Comparison of ENCODE assay signal across 1 cellular context in the genomic region with DNA sequence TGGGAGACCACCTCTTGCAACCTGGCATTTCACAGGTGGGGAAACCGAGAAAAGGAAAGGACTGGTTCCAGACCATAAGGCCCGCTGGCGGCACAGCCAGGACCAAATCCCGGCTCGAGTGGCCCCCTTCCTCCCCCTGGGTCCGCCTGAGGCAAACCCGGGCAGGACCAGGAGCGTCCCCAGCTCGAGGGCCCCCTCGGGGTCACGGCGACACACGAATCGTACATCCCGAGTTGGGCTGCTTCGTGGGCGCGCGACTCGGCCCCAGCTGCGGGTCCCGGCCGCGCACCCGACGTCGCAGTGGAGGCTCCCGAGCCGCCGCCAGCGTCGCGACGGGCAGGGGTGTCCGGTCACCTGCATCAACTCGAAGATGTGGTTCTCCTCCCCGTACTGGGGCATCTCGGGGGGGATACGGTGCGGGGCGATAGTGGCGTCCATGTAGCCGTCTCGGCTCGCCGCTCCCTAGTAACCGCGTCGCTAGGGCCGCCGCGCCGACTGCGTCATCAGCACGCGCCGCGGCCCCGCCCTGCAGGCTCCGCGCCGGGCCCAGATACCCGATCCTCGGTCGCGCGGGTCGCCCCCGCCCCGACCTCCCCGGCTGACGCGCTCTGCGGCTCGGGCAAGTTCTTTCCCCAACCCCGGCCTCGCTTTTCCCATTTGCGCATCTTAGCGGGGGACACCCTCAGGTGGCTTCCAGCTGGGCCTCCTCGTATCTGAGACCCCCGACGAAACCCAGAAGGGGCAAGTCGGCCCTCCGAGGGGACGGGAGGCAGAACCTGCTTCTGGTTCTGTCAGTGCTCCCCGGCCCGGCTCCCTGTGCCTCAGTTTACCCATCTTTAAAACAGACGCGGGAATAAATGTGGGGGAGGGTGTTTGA.
TF ChIP-seq lines count a peak whose summit lies in the region.

A gene with protein sequence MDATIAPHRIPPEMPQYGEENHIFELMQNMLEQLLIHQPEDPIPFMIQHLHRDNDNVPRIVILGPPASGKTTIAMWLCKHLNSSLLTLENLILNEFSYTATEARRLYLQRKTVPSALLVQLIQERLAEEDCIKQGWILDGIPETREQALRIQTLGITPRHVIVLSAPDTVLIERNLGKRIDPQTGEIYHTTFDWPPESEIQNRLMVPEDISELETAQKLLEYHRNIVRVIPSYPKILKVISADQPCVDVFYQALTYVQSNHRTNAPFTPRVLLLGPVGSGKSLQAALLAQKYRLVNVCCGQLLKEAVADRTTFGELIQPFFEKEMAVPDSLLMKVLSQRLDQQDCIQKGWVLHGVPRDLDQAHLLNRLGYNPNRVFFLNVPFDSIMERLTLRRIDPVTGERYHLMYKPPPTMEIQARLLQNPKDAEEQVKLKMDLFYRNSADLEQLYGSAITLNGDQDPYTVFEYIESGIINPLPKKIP (minus strand): TSS at position 467 of the 877 bp plus-strand sequence. CDS start 29 bp downstream, at position 438.

TF ChIP-seq in HepG2, 621 proteins besides CTCF, POLR2A, EP300 and RAD21 (continued from another document and continues in another):
- TF ChIP-seq, protein P1, sequence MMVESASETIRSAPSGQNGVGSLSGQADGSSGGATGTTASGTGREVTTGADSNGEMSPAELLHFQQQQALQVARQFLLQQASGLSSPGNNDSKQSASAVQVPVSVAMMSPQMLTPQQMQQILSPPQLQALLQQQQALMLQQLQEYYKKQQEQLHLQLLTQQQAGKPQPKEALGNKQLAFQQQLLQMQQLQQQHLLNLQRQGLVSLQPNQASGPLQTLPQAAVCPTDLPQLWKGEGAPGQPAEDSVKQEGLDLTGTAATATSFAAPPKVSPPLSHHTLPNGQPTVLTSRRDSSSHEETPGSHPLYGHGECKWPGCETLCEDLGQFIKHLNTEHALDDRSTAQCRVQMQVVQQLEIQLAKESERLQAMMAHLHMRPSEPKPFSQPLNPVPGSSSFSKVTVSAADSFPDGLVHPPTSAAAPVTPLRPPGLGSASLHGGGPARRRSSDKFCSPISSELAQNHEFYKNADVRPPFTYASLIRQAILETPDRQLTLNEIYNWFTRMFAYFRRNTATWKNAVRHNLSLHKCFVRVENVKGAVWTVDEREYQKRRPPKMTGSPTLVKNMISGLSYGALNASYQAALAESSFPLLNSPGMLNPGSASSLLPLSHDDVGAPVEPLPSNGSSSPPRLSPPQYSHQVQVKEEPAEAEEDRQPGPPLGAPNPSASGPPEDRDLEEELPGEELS (CRISPR knock-in tag; IDR thresholded peaks at IDR 0.05), result 0 out of 2 replicates have a peak, but pooled peaks have one; percentile 27
- TF ChIP-seq SPEN (CRISPR knock-in tag; IDR thresholded peaks at IDR 0.05; ENCODE audit: low read depth) (peak; percentile 74; the same call in 1 of the 2 replicates), MYNN (CRISPR knock-in tag; IDR thresholded peaks at IDR 0.05; ENCODE audit: low read depth) (no peak), ZBTB42 (CRISPR knock-in tag; IDR thresholded peaks at IDR 0.05) (peak; percentile 49; the same call in 1 of the 2 replicates), SAP130 (CRISPR knock-in tag; IDR thresholded peaks at IDR 0.05; ENCODE audit: low read depth) (peak; percentile 98), AHR (CRISPR knock-in tag; IDR thresholded peaks at IDR 0.05) (no peak), ZKSCAN5 (CRISPR knock-in tag; IDR thresholded peaks at IDR 0.05) (no peak), GABPB1 (CRISPR knock-in tag; IDR thresholded peaks at IDR 0.05) (peak; percentile 73; the same call in 1 of the 2 replicates), ZNF724P (CRISPR knock-in tag; IDR thresholded peaks at IDR 0.05; ENCODE audit: borderline replicate concordance) (0 out of 2 replicates have a peak, but pooled peaks have one; percentile 55), NFIB (CRISPR knock-in tag; IDR thresholded peaks at IDR 0.05; ENCODE audit: borderline replicate concordance) (no peak), ZNF33A (CRISPR knock-in tag; IDR thresholded peaks at IDR 0.05; ENCODE audit: borderline replicate concordance) (no peak), SP2 (CRISPR knock-in tag; IDR thresholded peaks at IDR 0.05) (peak; percentile 56; the same call in 1 of the 2 replicates), ZNF484 (CRISPR knock-in tag; IDR thresholded peaks at IDR 0.05; ENCODE audit: borderline replicate concordance, low read depth) (no peak), HOXA3 (CRISPR knock-in tag; IDR thresholded peaks at IDR 0.05) (peak; percentile 94), ZBTB3 (CRISPR knock-in tag; IDR thresholded peaks at IDR 0.05; ENCODE audit: borderline replicate concordance, low read depth) (no peak), ZNF839 (CRISPR knock-in tag; IDR thresholded peaks at IDR 0.05; ENCODE audit: borderline replicate concordance) (no peak), YEATS2 (CRISPR knock-in tag; IDR thresholded peaks at IDR 0.05; ENCODE audit: borderline replicate concordance) (0 out of 2 replicates have a peak, but pooled peaks have one; percentile 29), SMAD1 (CRISPR knock-in tag; IDR thresholded peaks at IDR 0.05; ENCODE audit: borderline replicate concordance, low read depth) (no peak), TBP (CRISPR knock-in tag; IDR thresholded peaks at IDR 0.05) (no peak), NFE2L1 (CRISPR knock-in tag; IDR thresholded peaks at IDR 0.05; ENCODE audit: borderline replicate concordance) (no peak; the same call in 1 of the 2 replicates), ZFX (CRISPR knock-in tag; IDR thresholded peaks at IDR 0.05; ENCODE audit: low read depth) (peak; percentile 93), ZZZ3 (CRISPR knock-in tag; IDR thresholded peaks at IDR 0.05; ENCODE audit: borderline replicate concordance) (peak; percentile 52; the same call in 1 of the 2 replicates)
- TF ChIP-seq, protein P2, sequence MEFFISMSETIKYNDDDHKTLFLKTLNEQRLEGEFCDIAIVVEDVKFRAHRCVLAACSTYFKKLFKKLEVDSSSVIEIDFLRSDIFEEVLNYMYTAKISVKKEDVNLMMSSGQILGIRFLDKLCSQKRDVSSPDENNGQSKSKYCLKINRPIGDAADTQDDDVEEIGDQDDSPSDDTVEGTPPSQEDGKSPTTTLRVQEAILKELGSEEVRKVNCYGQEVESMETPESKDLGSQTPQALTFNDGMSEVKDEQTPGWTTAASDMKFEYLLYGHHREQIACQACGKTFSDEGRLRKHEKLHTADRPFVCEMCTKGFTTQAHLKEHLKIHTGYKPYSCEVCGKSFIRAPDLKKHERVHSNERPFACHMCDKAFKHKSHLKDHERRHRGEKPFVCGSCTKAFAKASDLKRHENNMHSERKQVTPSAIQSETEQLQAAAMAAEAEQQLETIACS (CRISPR knock-in tag; IDR thresholded peaks at IDR 0.05), result peak; percentile 58
- TF ChIP-seq, protein P3, sequence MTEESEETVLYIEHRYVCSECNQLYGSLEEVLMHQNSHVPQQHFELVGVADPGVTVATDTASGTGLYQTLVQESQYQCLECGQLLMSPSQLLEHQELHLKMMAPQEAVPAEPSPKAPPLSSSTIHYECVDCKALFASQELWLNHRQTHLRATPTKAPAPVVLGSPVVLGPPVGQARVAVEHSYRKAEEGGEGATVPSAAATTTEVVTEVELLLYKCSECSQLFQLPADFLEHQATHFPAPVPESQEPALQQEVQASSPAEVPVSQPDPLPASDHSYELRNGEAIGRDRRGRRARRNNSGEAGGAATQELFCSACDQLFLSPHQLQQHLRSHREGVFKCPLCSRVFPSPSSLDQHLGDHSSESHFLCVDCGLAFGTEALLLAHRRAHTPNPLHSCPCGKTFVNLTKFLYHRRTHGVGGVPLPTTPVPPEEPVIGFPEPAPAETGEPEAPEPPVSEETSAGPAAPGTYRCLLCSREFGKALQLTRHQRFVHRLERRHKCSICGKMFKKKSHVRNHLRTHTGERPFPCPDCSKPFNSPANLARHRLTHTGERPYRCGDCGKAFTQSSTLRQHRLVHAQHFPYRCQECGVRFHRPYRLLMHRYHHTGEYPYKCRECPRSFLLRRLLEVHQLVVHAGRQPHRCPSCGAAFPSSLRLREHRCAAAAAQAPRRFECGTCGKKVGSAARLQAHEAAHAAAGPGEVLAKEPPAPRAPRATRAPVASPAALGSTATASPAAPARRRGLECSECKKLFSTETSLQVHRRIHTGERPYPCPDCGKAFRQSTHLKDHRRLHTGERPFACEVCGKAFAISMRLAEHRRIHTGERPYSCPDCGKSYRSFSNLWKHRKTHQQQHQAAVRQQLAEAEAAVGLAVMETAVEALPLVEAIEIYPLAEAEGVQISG (CRISPR knock-in tag; IDR thresholded peaks at IDR 0.05), result peak; percentile 54
- TF ChIP-seq, protein P4, sequence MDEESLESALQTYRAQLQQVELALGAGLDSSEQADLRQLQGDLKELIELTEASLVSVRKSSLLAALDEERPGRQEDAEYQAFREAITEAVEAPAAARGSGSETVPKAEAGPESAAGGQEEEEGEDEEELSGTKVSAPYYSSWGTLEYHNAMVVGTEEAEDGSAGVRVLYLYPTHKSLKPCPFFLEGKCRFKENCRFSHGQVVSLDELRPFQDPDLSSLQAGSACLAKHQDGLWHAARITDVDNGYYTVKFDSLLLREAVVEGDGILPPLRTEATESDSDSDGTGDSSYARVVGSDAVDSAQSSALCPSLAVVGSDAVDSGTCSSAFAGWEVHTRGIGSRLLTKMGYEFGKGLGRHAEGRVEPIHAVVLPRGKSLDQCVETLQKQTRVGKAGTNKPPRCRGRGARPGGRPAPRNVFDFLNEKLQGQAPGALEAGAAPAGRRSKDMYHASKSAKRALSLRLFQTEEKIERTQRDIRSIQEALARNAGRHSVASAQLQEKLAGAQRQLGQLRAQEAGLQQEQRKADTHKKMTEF (CRISPR knock-in tag; IDR thresholded peaks at IDR 0.05), result peak; percentile 75
- TF ChIP-seq, protein P5, sequence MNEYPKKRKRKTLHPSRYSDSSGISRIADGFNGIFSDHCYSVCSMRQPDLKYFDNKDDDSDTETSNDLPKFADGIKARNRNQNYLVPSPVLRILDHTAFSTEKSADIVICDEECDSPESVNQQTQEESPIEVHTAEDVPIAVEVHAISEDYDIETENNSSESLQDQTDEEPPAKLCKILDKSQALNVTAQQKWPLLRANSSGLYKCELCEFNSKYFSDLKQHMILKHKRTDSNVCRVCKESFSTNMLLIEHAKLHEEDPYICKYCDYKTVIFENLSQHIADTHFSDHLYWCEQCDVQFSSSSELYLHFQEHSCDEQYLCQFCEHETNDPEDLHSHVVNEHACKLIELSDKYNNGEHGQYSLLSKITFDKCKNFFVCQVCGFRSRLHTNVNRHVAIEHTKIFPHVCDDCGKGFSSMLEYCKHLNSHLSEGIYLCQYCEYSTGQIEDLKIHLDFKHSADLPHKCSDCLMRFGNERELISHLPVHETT (CRISPR knock-in tag; conservative IDR thresholded peaks at IDR 0.05), result peak; percentile 62; the same call in 1 of the 2 replicates
- TF ChIP-seq, protein P6, sequence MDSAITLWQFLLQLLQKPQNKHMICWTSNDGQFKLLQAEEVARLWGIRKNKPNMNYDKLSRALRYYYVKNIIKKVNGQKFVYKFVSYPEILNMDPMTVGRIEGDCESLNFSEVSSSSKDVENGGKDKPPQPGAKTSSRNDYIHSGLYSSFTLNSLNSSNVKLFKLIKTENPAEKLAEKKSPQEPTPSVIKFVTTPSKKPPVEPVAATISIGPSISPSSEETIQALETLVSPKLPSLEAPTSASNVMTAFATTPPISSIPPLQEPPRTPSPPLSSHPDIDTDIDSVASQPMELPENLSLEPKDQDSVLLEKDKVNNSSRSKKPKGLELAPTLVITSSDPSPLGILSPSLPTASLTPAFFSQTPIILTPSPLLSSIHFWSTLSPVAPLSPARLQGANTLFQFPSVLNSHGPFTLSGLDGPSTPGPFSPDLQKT (CRISPR knock-in tag; IDR thresholded peaks at IDR 0.05; ENCODE audit: borderline replicate concordance), result no peak
- TF ChIP-seq, protein P7, sequence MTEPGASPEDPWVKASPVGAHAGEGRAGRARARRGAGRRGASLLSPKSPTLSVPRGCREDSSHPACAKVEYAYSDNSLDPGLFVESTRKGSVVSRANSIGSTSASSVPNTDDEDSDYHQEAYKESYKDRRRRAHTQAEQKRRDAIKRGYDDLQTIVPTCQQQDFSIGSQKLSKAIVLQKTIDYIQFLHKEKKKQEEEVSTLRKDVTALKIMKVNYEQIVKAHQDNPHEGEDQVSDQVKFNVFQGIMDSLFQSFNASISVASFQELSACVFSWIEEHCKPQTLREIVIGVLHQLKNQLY (CRISPR knock-in tag; IDR thresholded peaks at IDR 0.05), result no peak
- TF ChIP-seq, protein P8, sequence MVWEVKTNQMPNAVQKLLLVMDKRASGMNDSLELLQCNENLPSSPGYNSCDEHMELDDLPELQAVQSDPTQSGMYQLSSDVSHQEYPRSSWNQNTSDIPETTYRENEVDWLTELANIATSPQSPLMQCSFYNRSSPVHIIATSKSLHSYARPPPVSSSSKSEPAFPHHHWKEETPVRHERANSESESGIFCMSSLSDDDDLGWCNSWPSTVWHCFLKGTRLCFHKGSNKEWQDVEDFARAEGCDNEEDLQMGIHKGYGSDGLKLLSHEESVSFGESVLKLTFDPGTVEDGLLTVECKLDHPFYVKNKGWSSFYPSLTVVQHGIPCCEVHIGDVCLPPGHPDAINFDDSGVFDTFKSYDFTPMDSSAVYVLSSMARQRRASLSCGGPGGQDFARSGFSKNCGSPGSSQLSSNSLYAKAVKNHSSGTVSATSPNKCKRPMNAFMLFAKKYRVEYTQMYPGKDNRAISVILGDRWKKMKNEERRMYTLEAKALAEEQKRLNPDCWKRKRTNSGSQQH (CRISPR knock-in tag; IDR thresholded peaks at IDR 0.05; ENCODE audit: low read depth), result 0 out of 2 replicates have a peak, but pooled peaks have one; percentile 67
- TF ChIP-seq, protein P9, sequence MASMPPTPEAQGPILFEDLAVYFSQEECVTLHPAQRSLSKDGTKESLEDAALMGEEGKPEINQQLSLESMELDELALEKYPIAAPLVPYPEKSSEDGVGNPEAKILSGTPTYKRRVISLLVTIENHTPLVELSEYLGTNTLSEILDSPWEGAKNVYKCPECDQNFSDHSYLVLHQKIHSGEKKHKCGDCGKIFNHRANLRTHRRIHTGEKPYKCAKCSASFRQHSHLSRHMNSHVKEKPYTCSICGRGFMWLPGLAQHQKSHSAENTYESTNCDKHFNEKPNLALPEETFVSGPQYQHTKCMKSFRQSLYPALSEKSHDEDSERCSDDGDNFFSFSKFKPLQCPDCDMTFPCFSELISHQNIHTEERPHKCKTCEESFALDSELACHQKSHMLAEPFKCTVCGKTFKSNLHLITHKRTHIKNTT (CRISPR knock-in tag; IDR thresholded peaks at IDR 0.05), result no peak
